22 cellular contexts compared by ENCODE assay signal in genomic region chr22:27641049-27641790, GRCh38.
DNase-seq lines count a peak whose midpoint lies in the region; ATAC-seq, FAIRE-seq and TF ChIP-seq lines count a peak whose summit lies in the region.
"Had no signal": no experiment of that assay in that cellular context is flagged by ENCODE, and none has a peak within 500 bp of the region (broad histone marks: within the 10 kb centered on the region; RNA-seq: fewer than 3 reads in every experiment).

No MANE protein-coding gene starts in this region.

- no peak overlapping the region for H3K18ac ChIP-seq in mesenchymal stem cell (ENCODE audit: low read depth in 1 of 2, low read length in 2 of 2)

- H2AK5ac ChIP-seq in mesenchymal stem cell (ENCODE audit: low read length, severe bottlenecking), result no peak overlapping the region

- no peak overlapping the region for H2AFZ ChIP-seq in mesenchymal stem cell (ENCODE audit: low read depth, low read length)

- H3K9me3 Mint-ChIP-seq in endodermal cell, result no peaks in the 10 kb centered on the region
- H3K9me3 Mint-ChIP-seq: activated naive CD4-positive, alpha-beta T cell treated with anti-CD3 and anti-CD28 coated beads, Interleukin-2, amount 50 U/mL, for 24 hours; CD14-positive monocyte had no signal

- FAIRE-seq in pancreas (lab: Jason Lieb, UNC), result no peak
- FAIRE-seq: endometrium had no signal

- H3K79me1 ChIP-seq in mesenchymal stem cell (replicated peaks; ENCODE audit: low read length, poor library complexity, severe bottlenecking), result no peaks in the 10 kb centered on the region

- H3K9me3 ChIP-seq in endodermal cell (ENCODE audit: control insufficient read depth, low read length), result no peaks in the 10 kb centered on the region
- H3K9me3 ChIP-seq in mesenchymal stem cell (ENCODE audit: control insufficient read depth, low read length), result no peaks in the 10 kb centered on the region
- no peaks in the 10 kb centered on the region for H3K9me3 ChIP-seq in pancreas
- H3K9me3 ChIP-seq: testis had no signal

- H2BK120ac ChIP-seq in mesenchymal stem cell (ENCODE audit: low read depth, low read length), result no peak overlapping the region

- peak; percentile 14 for TF ChIP-seq CTCF in endodermal cell (conservative IDR thresholded peaks at IDR 0.05)
- TF ChIP-seq CTCF in pancreas (IDR thresholded peaks at IDR 0.05), result no peak

- no peak overlapping the region for H3K14ac ChIP-seq in mesenchymal stem cell (ENCODE audit: low read length in 2 of 2)

- no peak overlapping the region for H2BK12ac ChIP-seq in mesenchymal stem cell (ENCODE audit: low read length in 2 of 2)

- no peak overlapping the region for H4K91ac ChIP-seq in mesenchymal stem cell (ENCODE audit: low read length)

- no peak overlapping the region for H3K4me3 Mint-ChIP-seq in endodermal cell
- H3K4me3 Mint-ChIP-seq: activated CD4-positive, alpha-beta T cell treated with anti-CD3 and anti-CD28 coated beads for 36 hours; activated naive CD4-positive, alpha-beta T cell treated with anti-CD3 and anti-CD28 coated beads, Interleukin-2, amount 50 U/mL, for 24 hours; CD14-positive monocyte had no signal

- no peak overlapping the region for H4K8ac ChIP-seq in mesenchymal stem cell (ENCODE audit: low read length)

- H2BK5ac ChIP-seq in mesenchymal stem cell (ENCODE audit: low read depth, low read length, poor library complexity, severe bottlenecking), result no peak overlapping the region

- peaks cover 26% of the 10 kb centered on the region for H3K4me1 Mint-ChIP-seq in endodermal cell
- H3K4me1 Mint-ChIP-seq: activated CD4-positive, alpha-beta T cell treated with anti-CD3 and anti-CD28 coated beads for 36 hours; activated naive CD4-positive, alpha-beta T cell treated with anti-CD3 and anti-CD28 coated beads, Interleukin-2, amount 50 U/mL, for 24 hours; CD14-positive monocyte had no signal

- no peaks in the 10 kb centered on the region for H3K36me3 Mint-ChIP-seq in endodermal cell (ENCODE audit: low read depth)
- H3K36me3 Mint-ChIP-seq: activated naive CD4-positive, alpha-beta T cell treated with anti-CD3 and anti-CD28 coated beads, Interleukin-2, amount 50 U/mL, for 24 hours; CD14-positive monocyte had no signal

- H3K4me1 ChIP-seq in endodermal cell (ENCODE audit: control insufficient read depth, insufficient read depth, low read length) (peaks cover 4% of the 10 kb centered on the region), mesenchymal stem cell (ENCODE audit: control insufficient read depth, insufficient read depth, low read depth, low read length) (peaks cover 27% of the 10 kb centered on the region), pancreas (no peaks in the 10 kb centered on the region)
- H3K4me1 ChIP-seq: testis had no signal

- peak overlapping the region; percentile 76 for H3K27ac Mint-ChIP-seq in endodermal cell
- H3K27ac Mint-ChIP-seq: activated CD4-positive, alpha-beta T cell treated with anti-CD3 and anti-CD28 coated beads for 36 hours; activated naive CD4-positive, alpha-beta T cell treated with anti-CD3 and anti-CD28 coated beads, Interleukin-2, amount 50 U/mL, for 24 hours had no signal

- H3K27me3 Mint-ChIP-seq in endodermal cell (ENCODE audit: insufficient read depth), result peaks cover 6% of the 10 kb centered on the region

- DNase-seq in NCI-H2171 treated with DMSO at 0.1 percent for 48 hours (lab: John Stamatoyannopoulos, UW) (peak; percentile 33), NCI-H2171 (lab: John Stamatoyannopoulos, UW) (no peak), endodermal cell (no peak), mesenchymal stem cell (peak; percentile 51), pancreas (no peak), germinal center (ENCODE audit: low spot score) (no peak), epidermal melanocyte (ENCODE audit: insufficient read length, low spot score) (no peak)
- DNase-seq: 8988T; activated CD4-positive, alpha-beta T cell treated with anti-CD3 and anti-CD28 coated beads for 36 hours; central memory CD4-positive, alpha-beta T cell; DMS79 treated with DMSO at 0.1 percent for 48 hours; KG1; left cardiac atrium; NCI-H1105; NK-92 treated with Interleukin-12 subunit alpha and Interleukin-12 subunit beta, amount 100 ng/mL, for 24 hours; SHP77 had no signal

- H3K4me2 ChIP-seq in mesenchymal stem cell (ENCODE audit: low read length, poor library complexity, severe bottlenecking), result no peak overlapping the region

- no peak for ATAC-seq in pancreas
- ATAC-seq: activated CD4-positive, alpha-beta T cell treated with anti-CD3 and anti-CD28 coated beads for 36 hours had no signal

- H3K27ac ChIP-seq in endodermal cell (ENCODE audit: low read depth, low read length) (no peak overlapping the region), mesenchymal stem cell (ENCODE audit: low read length, poor library complexity, severe bottlenecking) (no peak overlapping the region), temporal lobe (ENCODE audit: low read depth, low read length) (peak overlapping the region; percentile 92), pancreas (no peak overlapping the region)
- H3K27ac ChIP-seq: HL-60, testis had no signal

- H3K4ac ChIP-seq in mesenchymal stem cell (ENCODE audit: low read depth in 1 of 2, low read length in 2 of 2), result no peak overlapping the region

- peak overlapping the region; percentile 41 for H2BK15ac ChIP-seq in mesenchymal stem cell (ENCODE audit: low read depth, poor library complexity, severe bottlenecking)

- no peak overlapping the region for H3K4me3 ChIP-seq in endodermal cell (ENCODE audit: low read length)
- no peak overlapping the region for H3K4me3 ChIP-seq in mesenchymal stem cell (ENCODE audit: insufficient read depth in 1 of 2, low read depth in 1 of 2, low read length in 2 of 2)
- H3K4me3 ChIP-seq in pancreas, result no peak overlapping the region
- H3K4me3 ChIP-seq: testis had no signal

- WGBS in endodermal cell (ENCODE audit: insufficient coverage in 1 of 2, insufficient read length in 1 of 2), 2 experiments, result 82 to 90% methylated on average over 4 to 8 of the region's 8 CpGs
- 52% methylated on average over 7 of the region's 8 CpGs for WGBS in mesenchymal stem cell
- WGBS in pancreas, 2 donors, result 67 to 73% methylated on average over 8 of the region's 8 CpGs

- H3K23ac ChIP-seq in mesenchymal stem cell (ENCODE audit: low read length in 2 of 2), result no peak overlapping the region

- intact Hi-C loops in pancreas (cut with DNase I), result no loop called here

- H3K27me3 ChIP-seq in endodermal cell (ENCODE audit: control insufficient read depth, insufficient read depth, low read length, poor library complexity, severe bottlenecking) (no peaks in the 10 kb centered on the region), mesenchymal stem cell (ENCODE audit: control insufficient read depth in 1 of 2, insufficient read depth in 1 of 2, low read length in 2 of 2) (peaks cover 0 to 23% of the 10 kb centered on the region in 2 experiments), pancreas (no peaks in the 10 kb centered on the region)
- H3K27me3 ChIP-seq: testis had no signal

- H3K9ac ChIP-seq in endodermal cell (ENCODE audit: extremely low read depth, low read length, poor library complexity, severe bottlenecking), result no peak overlapping the region
- no peak overlapping the region for H3K9ac ChIP-seq in mesenchymal stem cell (ENCODE audit: low read length)

- no peaks in the 10 kb centered on the region for H3K36me3 ChIP-seq in endodermal cell (ENCODE audit: control insufficient read depth, insufficient read depth, low read length)
- H3K36me3 ChIP-seq in mesenchymal stem cell (ENCODE audit: control insufficient read depth in 1 of 2, insufficient read depth in 2 of 2, low read depth in 1 of 2, low read length in 2 of 2), result no peaks in the 10 kb centered on the region
- H3K36me3 ChIP-seq in pancreas, result no peaks in the 10 kb centered on the region

Comparison
In these comparisons a context has a peak if more than half of its experiments do, and no peak if none do; other contexts are left out.
1. DNase-seq: peak in NCI-H2171 treated with DMSO at 0.1 percent for 48 hours (single experiment) and mesenchymal stem cell (single experiment); none in NCI-H2171 (single experiment), endodermal cell (single experiment), pancreas (0 of 6), germinal center (single experiment) and epidermal melanocyte (single experiment).